ENCODE assay signal across 13 cellular contexts in the genomic region with DNA sequence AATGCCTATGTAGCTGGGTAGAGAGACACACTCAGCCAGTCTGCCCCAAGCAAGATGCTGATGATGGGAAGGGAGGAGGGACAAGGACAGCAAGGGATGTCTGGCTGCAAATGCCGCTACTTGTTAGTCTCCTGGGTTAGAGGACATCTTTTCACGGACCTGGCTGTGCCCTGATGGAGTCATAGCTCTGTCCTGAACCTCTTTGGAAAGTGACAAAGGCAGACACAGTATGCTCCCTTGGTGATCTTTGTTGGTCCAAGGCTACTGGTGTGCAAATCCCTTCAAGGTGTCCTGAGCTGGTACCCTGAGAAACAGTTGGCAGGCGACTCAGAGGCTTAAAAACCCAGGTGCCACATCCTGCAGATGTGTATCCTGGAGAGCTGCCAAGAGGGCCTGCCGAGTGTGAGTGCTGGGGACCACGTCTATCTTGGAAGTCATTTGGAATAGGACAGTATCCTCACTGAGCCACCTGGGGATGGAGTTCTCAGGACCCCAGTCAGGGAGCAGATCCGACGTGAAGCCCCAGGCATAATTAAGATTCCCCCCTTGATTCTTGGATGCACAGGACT. TPM values are rescaled to one million over a fixed set of nuclear protein-coding genes. Genes with fewer than 3 reads are reported as not detected.
A peak's percentile ranks its signal among the peaks of the same experiment; 100 is the strongest.
DNase-seq lines count a peak whose midpoint lies in the region; ATAC-seq and TF ChIP-seq lines count a peak whose summit lies in the region.
"Had no signal": no experiment of that assay in that cellular context is flagged by ENCODE, and none has a peak within 500 bp of the region (broad histone marks: within the 10 kb centered on the region; RNA-seq: fewer than 3 reads in every experiment).

No MANE protein-coding gene starts in this region.

- CTCF ChIA-PET in activated CD8-positive, alpha-beta T cell treated with anti-CD3 and anti-CD28 coated beads for 36 hours (lab: Charles Lee) = interaction anchor here (1.0 to 1.5 kb wide), 2 partner anchors 22 to 35 kb away, joined by 3 to 4 read pairs; no protein-coding TSS in a partner anchor
- CTCF ChIA-PET in activated CD8-positive, alpha-beta T cell treated with anti-CD3 and anti-CD28 coated beads, Interleukin-2, amount 10 ng/mL, durations not matched to agents 7 days and 5 days (lab: Charles Lee) = interaction anchor here (1.3 to 1.6 kb wide), 4 partner anchors 9 to 680 kb away, joined by 3 to 5 read pairs (median 4); no protein-coding TSS in a partner anchor

- H3K4me1 ChIP-seq in GM23248 (ENCODE audit: insufficient read depth) = peaks cover 62% of the 10 kb centered on the region
- H3K4me1 ChIP-seq in RWPE2 (ENCODE audit: insufficient read depth, poor library complexity, severe bottlenecking) = peaks cover 49% of the 10 kb centered on the region
- peaks cover 86 to 98% of the 10 kb centered on the region in 2 experiments for H3K4me1 ChIP-seq in neutrophil (ENCODE audit: control insufficient read depth in 1 of 2, insufficient read depth in 1 of 2, low read depth in 1 of 2, low read length in 1 of 2)

- H3K4me1 Mint-ChIP-seq in activated CD8-positive, alpha-beta T cell treated with anti-CD3 and anti-CD28 coated beads for 36 hours (ENCODE audit: low read depth) = peaks cover 90% of the 10 kb centered on the region
- peaks cover 77% of the 10 kb centered on the region for H3K4me1 Mint-ChIP-seq in activated CD8-positive, alpha-beta T cell treated with anti-CD3 and anti-CD28 coated beads, Interleukin-2, amount 10 ng/mL, durations not matched to agents 7 days and 5 days (ENCODE audit: low read depth)

- peaks cover 100% of the 10 kb centered on the region for H3K79me2 ChIP-seq in GM23248 (ENCODE audit: insufficient read depth)

- H3K27me3 ChIP-seq in GM23248 (replicated peaks; ENCODE audit: insufficient read depth) = no peaks in the 10 kb centered on the region
- H3K27me3 ChIP-seq in RWPE2 (ENCODE audit: insufficient read depth, poor library complexity, severe bottlenecking) = no peaks in the 10 kb centered on the region
- H3K27me3 ChIP-seq in neutrophil = no peaks in the 10 kb centered on the region
- H3K27me3 ChIP-seq in WERI-Rb-1 (ENCODE audit: insufficient read depth, low read depth, severe bottlenecking) = no peaks in the 10 kb centered on the region

- intact Hi-C loops in activated CD8-positive, alpha-beta T cell treated with anti-CD3 and anti-CD28 coated beads for 36 hours (cut with micrococcal nuclease) = no loop called here

- peaks cover 32% of the 10 kb centered on the region for H4K20me1 ChIP-seq in GM23248 (ENCODE audit: insufficient read depth)

- H3K4me3 Mint-ChIP-seq in activated CD8-positive, alpha-beta T cell treated with anti-CD3 and anti-CD28 coated beads for 36 hours = no peak overlapping the region
- H3K4me3 Mint-ChIP-seq in activated CD8-positive, alpha-beta T cell treated with anti-CD3 and anti-CD28 coated beads, Interleukin-2, amount 10 ng/mL, durations not matched to agents 7 days and 5 days = no peak overlapping the region
- H3K4me3 Mint-ChIP-seq: T-helper 2 cell treated with Interferon-gamma antibody and Interleukin-4, amounts not matched to agents 5 μg/mL and 100 μg/mL, for 36 hours had no signal

- peaks cover 86% of the 10 kb centered on the region for H3F3A ChIP-seq in GM23248 (ENCODE audit: insufficient read depth)

- in situ Hi-C loops in GM23248 (cut with MboI) = no loop called here

- H2AFZ ChIP-seq in GM23248 = no peak overlapping the region

- H3K9ac ChIP-seq in GM23248 = no peak overlapping the region

- peak overlapping the region; percentile 42 for H3K27ac Mint-ChIP-seq in activated CD8-positive, alpha-beta T cell treated with anti-CD3 and anti-CD28 coated beads for 36 hours
- no peak overlapping the region for H3K27ac Mint-ChIP-seq in activated CD8-positive, alpha-beta T cell treated with anti-CD3 and anti-CD28 coated beads, Interleukin-2, amount 10 ng/mL, durations not matched to agents 7 days and 5 days

- H3K9me3 ChIP-seq in GM23248 (ENCODE audit: low read depth) (no peaks in the 10 kb centered on the region), RWPE2 (ENCODE audit: severe bottlenecking) (no peaks in the 10 kb centered on the region), neutrophil (no peaks in the 10 kb centered on the region), WERI-Rb-1 (ENCODE audit: severe bottlenecking) (no peaks in the 10 kb centered on the region)

- H3K9me3 Mint-ChIP-seq in activated CD8-positive, alpha-beta T cell treated with anti-CD3 and anti-CD28 coated beads for 36 hours = no peaks in the 10 kb centered on the region
- H3K9me3 Mint-ChIP-seq in activated CD8-positive, alpha-beta T cell treated with anti-CD3 and anti-CD28 coated beads, Interleukin-2, amount 10 ng/mL, durations not matched to agents 7 days and 5 days (ENCODE audit: insufficient read depth) = no peaks in the 10 kb centered on the region
- H3K9me3 Mint-ChIP-seq: T-helper 2 cell treated with Interferon-gamma antibody and Interleukin-4, amounts not matched to agents 5 μg/mL and 100 μg/mL, for 36 hours had no signal

- no peaks in the 10 kb centered on the region for H3K9me2 ChIP-seq in GM23248 (ENCODE audit: insufficient read depth)

- H3K4me2 ChIP-seq in GM23248 (ENCODE audit: unreplicated experiment) = no peak overlapping the region

- H3K27ac ChIP-seq in GM23248 (peak overlapping the region; percentile 98; the same call in 1 of the 2 replicates), RWPE2 (ENCODE audit: poor library complexity, severe bottlenecking) (peak overlapping the region; percentile 94), neutrophil (peak overlapping the region; percentile 50), WERI-Rb-1 (no peak overlapping the region)

- no peak for TF ChIP-seq CTCF in activated CD8-positive, alpha-beta T cell treated with anti-CD3 and anti-CD28 coated beads for 36 hours (IDR thresholded peaks at IDR 0.05)
- TF ChIP-seq CTCF in RWPE2 (IDR thresholded peaks at IDR 0.05; ENCODE audit: poor library complexity, severe bottlenecking) (no peak), neutrophil (IDR thresholded peaks at IDR 0.05) (no peak), WERI-Rb-1 (IDR thresholded peaks at IDR 0.05; ENCODE audit: low read depth, low read length) (no peak)

- no peaks in the 10 kb centered on the region for H3K27me3 Mint-ChIP-seq in activated CD8-positive, alpha-beta T cell treated with anti-CD3 and anti-CD28 coated beads for 36 hours
- H3K27me3 Mint-ChIP-seq in activated CD8-positive, alpha-beta T cell treated with anti-CD3 and anti-CD28 coated beads, Interleukin-2, amount 10 ng/mL, durations not matched to agents 7 days and 5 days (ENCODE audit: low read depth) = no peaks in the 10 kb centered on the region

- POLR2A ChIA-PET in activated CD8-positive, alpha-beta T cell treated with anti-CD3 and anti-CD28 coated beads for 36 hours (lab: Charles Lee) = interaction anchor here (1.3 to 3.0 kb wide), 4 partner anchors 9 to 66 kb away, joined by 3 to 12 read pairs (median 3); a partner anchor contains a TSS
- POLR2A ChIA-PET in activated CD8-positive, alpha-beta T cell treated with anti-CD3 and anti-CD28 coated beads, Interleukin-2, amount 10 ng/mL, durations not matched to agents 7 days and 5 days (lab: Charles Lee) = interaction anchor here (0.6 to 1.5 kb wide), 2 partner anchors 11 to 46 kb away, joined by 4 to 11 read pairs; a partner anchor contains a TSS

- no peak overlapping the region for H3K4me3 ChIP-seq in GM23248
- H3K4me3 ChIP-seq in RWPE2 (ENCODE audit: severe bottlenecking) = no peak overlapping the region
- no peak overlapping the region for H3K4me3 ChIP-seq in neutrophil (ENCODE audit: low read depth in 1 of 2, low read length in 1 of 2)
- H3K4me3 ChIP-seq in WERI-Rb-1 (ENCODE audit: low read depth, low read length) = no peak overlapping the region

- 71 to 73% methylated on average over 7 of the region's 7 CpGs for WGBS in GM23248 (ENCODE audit: low coverage in 1 of 2, low lambda C conversion rate in 2 of 2, missing lambda C conversion rate in 2 of 2), 2 experiments

- H3K36me3 ChIP-seq in GM23248 (ENCODE audit: low read depth) (peaks cover 60% of the 10 kb centered on the region), RWPE2 (ENCODE audit: low read depth) (peaks cover 100% of the 10 kb centered on the region), neutrophil (peaks cover 95% of the 10 kb centered on the region), WERI-Rb-1 (peaks cover 3% of the 10 kb centered on the region; the same call in 1 of the 2 replicates)

- peaks cover 87% of the 10 kb centered on the region for H3K36me3 Mint-ChIP-seq in activated CD8-positive, alpha-beta T cell treated with anti-CD3 and anti-CD28 coated beads for 36 hours (ENCODE audit: low read depth)
- peaks cover 71% of the 10 kb centered on the region for H3K36me3 Mint-ChIP-seq in activated CD8-positive, alpha-beta T cell treated with anti-CD3 and anti-CD28 coated beads, Interleukin-2, amount 10 ng/mL, durations not matched to agents 7 days and 5 days (ENCODE audit: low read depth)

- no peak for DNase-seq in activated CD8-positive, alpha-beta T cell treated with anti-CD3 and anti-CD28 coated beads for 36 hours
- DNase-seq in activated CD8-positive, alpha-beta T cell treated with anti-CD3 and anti-CD28 coated beads, Interleukin-2, amount 10 ng/mL, durations not matched to agents 7 days and 5 days = no peak
- no peak for DNase-seq in GM23248
- no peak for DNase-seq in RWPE2 (ENCODE audit: low spot score)
- no peak for DNase-seq in WERI-Rb-1
- DNase-seq in pons (ENCODE audit: low spot score) = no peak
- DNase-seq in cerebellar cortex (ENCODE audit: low spot score) = no peak
- DNase-seq: GDM1; NCI-H1092 treated with DMSO at 0.1 percent for 48 hours; retina; stimulated activated CD4-positive, alpha-beta T cell treated with anti-CD3 and anti-CD28 coated beads, Interleukin-4, amount 100 ng/mL, for 1 hour had no signal

- no peak for ATAC-seq in activated CD8-positive, alpha-beta T cell treated with anti-CD3 and anti-CD28 coated beads for 36 hours
- no peak for ATAC-seq in activated CD8-positive, alpha-beta T cell treated with anti-CD3 and anti-CD28 coated beads, Interleukin-2, amount 10 ng/mL, durations not matched to agents 7 days and 5 days
- no peak for ATAC-seq in RWPE2 (ENCODE audit: low read depth)

RNA-seq across cellular contexts. Expression of a gene that starts 10.8 kb away (rescaled TPM):
- 100 to 1,000 TPM; 114 to 119 TPM for total RNA-seq in activated CD8-positive, alpha-beta T cell treated with anti-CD3 and anti-CD28 coated beads for 36 hours
- total RNA-seq in activated CD8-positive, alpha-beta T cell treated with anti-CD3 and anti-CD28 coated beads, Interleukin-2, amount 10 ng/mL, durations not matched to agents 7 days and 5 days = 10 to 100 TPM; 37.3 to 40.9 TPM
- total RNA-seq in GM23248 (2014; rRNA removed; shearing (Covaris generic)) = 78.0 and 83.5 TPM in 2 replicates
- 42.4 and 45.0 TPM in 2 replicates for polyA plus RNA-seq in GM23248 (2016; fragmentation: Nextera tagmentation; extraction: Ambion mirVana)
